ENCODE assay signal across 8 cellular contexts in genomic region chr11:42524534-42525227, GRCh38.
DNase-seq lines count a peak whose midpoint lies in the region; ATAC-seq and TF ChIP-seq lines count a peak whose summit lies in the region.

No MANE protein-coding gene starts in this region.

- H3K27ac ChIP-seq in iPS-20b (ENCODE audit: low read length) = no peak overlapping the region
- H3K27ac ChIP-seq in substantia nigra (ENCODE audit: low read depth, low read length, poor library complexity, severe bottlenecking) = no peak overlapping the region

- peak; percentile 67 for TF ChIP-seq CTCF in astrocyte of the spinal cord (IDR thresholded peaks at IDR 0.05; ENCODE audit: low read depth, low read length)

- H3K4me3 ChIP-seq in astrocyte of the spinal cord (ENCODE audit: low read depth, low read length) (no peak overlapping the region), iPS-20b (ENCODE audit: low read length) (no peak overlapping the region; the same call in 1 of the 2 replicates)

- H3K4me1 ChIP-seq in iPS-20b (ENCODE audit: insufficient read depth, low read length) = peaks cover 4% of the 10 kb centered on the region; the same call in 1 of the 2 replicates

- peak; percentile 73 for DNase-seq in GM03348 (ENCODE audit: low spot score)
- peak; percentile 26 for DNase-seq in NCI-H526 treated with DMSO at 0.1 percent for 48 hours (lab: John Stamatoyannopoulos, UW)
- peak; percentile 66 for DNase-seq in astrocyte of the spinal cord (ENCODE audit: low read depth, low spot score)
- peak in 43 of 49 donors; percentile 2 to 80 (median 37) for DNase-seq in substantia nigra (lab: John Stamatoyannopoulos, UW)
- DNase-seq in AG08396 (ENCODE audit: low spot score) = no peak

- in situ Hi-C loops in astrocyte of the spinal cord (cut with HindIII; ENCODE audit: low sequenced_read_pairs) = no loop called here

- no peaks in the 10 kb centered on the region for H3K9me3 ChIP-seq in iPS-20b (ENCODE audit: insufficient read depth, low read depth, low read length)

- H3K36me3 ChIP-seq in iPS-20b (ENCODE audit: insufficient read depth, low read depth, low read length) = no peaks in the 10 kb centered on the region

- H3K27me3 ChIP-seq in iPS-20b (ENCODE audit: insufficient read depth, low read length) = no peaks in the 10 kb centered on the region

- peak overlapping the region; percentile 17; the same call in 1 of the 2 replicates for H3K9ac ChIP-seq in iPS-20b (ENCODE audit: low read depth, low read length)

- ATAC-seq in GM19463 (IDR thresholded peaks at IDR 0.05; ENCODE audit: unreplicated experiment) = peak; percentile 98
- peak; percentile 94 for ATAC-seq in HG03439 (IDR thresholded peaks at IDR 0.05; ENCODE audit: unreplicated experiment)
